11 cellular contexts compared by ENCODE assay signal in the genomic region with DNA sequence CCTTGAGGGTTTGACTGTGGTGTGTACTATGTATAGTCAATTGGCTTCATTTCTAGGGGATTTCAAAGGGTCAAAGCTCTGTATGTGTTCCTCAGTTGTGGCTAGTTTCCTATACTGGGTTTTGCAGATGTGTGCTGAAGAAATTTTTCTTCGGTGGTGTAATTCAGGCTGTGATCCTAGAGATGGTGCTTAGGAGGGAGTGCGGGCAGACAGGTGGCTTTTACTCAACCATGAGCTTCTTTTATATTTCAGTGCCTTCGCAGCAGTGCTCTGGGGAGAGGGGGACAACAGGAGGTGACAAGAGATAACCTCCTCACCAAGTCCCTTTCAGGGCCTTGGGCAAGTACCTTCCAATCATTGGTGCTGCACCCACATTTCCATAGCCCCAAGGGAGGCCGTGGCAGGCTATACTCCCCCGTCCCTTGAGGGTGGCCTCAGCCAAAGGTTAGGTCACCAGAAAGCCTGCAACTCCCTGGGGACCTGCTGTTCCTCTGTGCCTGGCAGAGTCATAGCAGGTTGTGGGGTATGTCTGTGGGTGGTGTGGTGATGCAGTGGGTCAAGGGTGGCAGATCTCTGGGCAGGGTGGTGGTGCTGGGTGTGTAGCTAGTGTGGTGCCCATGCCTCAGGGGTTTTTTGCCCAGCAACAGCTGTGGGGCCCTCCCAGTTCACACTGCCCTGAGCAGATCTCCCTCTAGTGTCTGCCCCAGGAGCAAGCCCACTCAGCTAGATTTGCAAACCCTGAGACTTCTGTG. TPM values are rescaled to one million over a fixed set of nuclear protein-coding genes. Genes with fewer than 3 reads are reported as not detected.
DNase-seq lines count a peak whose midpoint lies in the region; ATAC-seq, FAIRE-seq and TF ChIP-seq lines count a peak whose summit lies in the region.
"Had no signal": no experiment of that assay in that cellular context is flagged by ENCODE, and none has a peak within 500 bp of the region (broad histone marks: within the 10 kb centered on the region; RNA-seq: fewer than 3 reads in every experiment).

No MANE protein-coding gene starts in this region.

- FAIRE-seq in kidney (lab: Jason Lieb, UNC), result no peak
- FAIRE-seq: A549 had no signal

- no peak for DNase-seq in natural killer cell treated with Interleukin-12 subunit alpha and Interleukin-12 subunit beta and Interleukin-15 and Interleukin-18, amount 100 ng/mL, for 72 hours (ENCODE audit: low spot score)
- DNase-seq in natural killer cell (no peak), tibial artery (no peak), KG1 (lab: John Stamatoyannopoulos, UW) (no peak), kidney (no peak)
- peak; percentile 76 for DNase-seq in Jurkat, Clone E6-1 (ENCODE audit: low read depth, low spot score)
- DNase-seq: activated naive CD4-positive, alpha-beta T cell; immature natural killer cell had no signal

- H3K9me3 ChIP-seq in tibial artery (no peaks in the 10 kb centered on the region), kidney (ENCODE audit: control insufficient read depth in 1 of 2, low read length in 2 of 2) (no peaks in the 10 kb centered on the region)
- H3K9me3 ChIP-seq: A549 had no signal

- H3K4me1 ChIP-seq in tibial artery (no peaks in the 10 kb centered on the region), kidney (ENCODE audit: control insufficient read depth in 1 of 2, insufficient read depth in 1 of 2, low read depth in 1 of 2, low read length in 2 of 2) (no peaks in the 10 kb centered on the region)
- H3K4me1 ChIP-seq: A549 had no signal

- no peak overlapping the region for H3K27ac Mint-ChIP-seq in natural killer cell treated with Interleukin-12 subunit alpha and Interleukin-12 subunit beta and Interleukin-15 and Interleukin-18, amount 100 ng/mL, for 72 hours
- H3K27ac Mint-ChIP-seq in natural killer cell, result no peak overlapping the region

- TF ChIP-seq CTCF in natural killer cell (IDR thresholded peaks at IDR 0.05) (no peak), tibial artery (IDR thresholded peaks at IDR 0.05) (no peak), kidney (IDR thresholded peaks at IDR 0.05; ENCODE audit: borderline replicate concordance, extremely low read depth, insufficient read depth) (no peak)

- no peak overlapping the region for H3K9ac ChIP-seq in kidney (ENCODE audit: low read length in 2 of 2)

- ATAC-seq in natural killer cell treated with Interleukin-12 subunit alpha and Interleukin-12 subunit beta and Interleukin-15 and Interleukin-18, amount 100 ng/mL, for 72 hours, result peak; percentile 43 to 50
- ATAC-seq in natural killer cell (no peak), HG02642 (IDR thresholded peaks at IDR 0.05; ENCODE audit: poor library complexity, unreplicated experiment) (peak; percentile 79), HG02938 (IDR thresholded peaks at IDR 0.05; ENCODE audit: unreplicated experiment) (no peak)
- ATAC-seq: A549 had no signal

- no peak overlapping the region for H3K4me3 ChIP-seq in Jurkat, Clone E6-1 (ENCODE audit: low read length)
- H3K4me3 ChIP-seq in tibial artery, result no peak overlapping the region
- H3K4me3 ChIP-seq in kidney (ENCODE audit: low read length in 2 of 2), result no peak overlapping the region
- H3K4me3 ChIP-seq: A549 had no signal

- no peaks in the 10 kb centered on the region for H3K36me3 Mint-ChIP-seq in natural killer cell treated with Interleukin-12 subunit alpha and Interleukin-12 subunit beta and Interleukin-15 and Interleukin-18, amount 100 ng/mL, for 72 hours
- H3K36me3 Mint-ChIP-seq in natural killer cell, result no peaks in the 10 kb centered on the region
- H3K36me3 Mint-ChIP-seq: immature natural killer cell had no signal

- no peaks in the 10 kb centered on the region for H3K4me1 Mint-ChIP-seq in natural killer cell treated with Interleukin-12 subunit alpha and Interleukin-12 subunit beta and Interleukin-15 and Interleukin-18, amount 100 ng/mL, for 72 hours (ENCODE audit: low read depth in 2 of 2)
- no peaks in the 10 kb centered on the region for H3K4me1 Mint-ChIP-seq in natural killer cell
- H3K4me1 Mint-ChIP-seq: immature natural killer cell had no signal

- H3K27ac ChIP-seq in tibial artery (no peak overlapping the region), kidney (ENCODE audit: low read depth in 2 of 2, low read length in 2 of 2) (no peak overlapping the region)
- H3K27ac ChIP-seq: A549 had no signal

- no peaks in the 10 kb centered on the region for H3K36me3 ChIP-seq in tibial artery
- no peaks in the 10 kb centered on the region for H3K36me3 ChIP-seq in kidney (ENCODE audit: control insufficient read depth in 1 of 2, insufficient read depth in 2 of 2, low read length in 2 of 2)

- H3K9me3 Mint-ChIP-seq in natural killer cell treated with Interleukin-12 subunit alpha and Interleukin-12 subunit beta and Interleukin-15 and Interleukin-18, amount 100 ng/mL, for 72 hours, result no peaks in the 10 kb centered on the region
- H3K9me3 Mint-ChIP-seq in natural killer cell, result no peaks in the 10 kb centered on the region

- intact Hi-C loops in natural killer cell (cut with micrococcal nuclease) (no loop called here), tibial artery (cut with DNase I; ENCODE audit: low total_unique reads) (no loop called here), kidney (cut with DNase I) (no loop called here)

- peaks cover 22 to 23% of the 10 kb centered on the region in 2 donors for H3K27me3 Mint-ChIP-seq in natural killer cell treated with Interleukin-12 subunit alpha and Interleukin-12 subunit beta and Interleukin-15 and Interleukin-18, amount 100 ng/mL, for 72 hours
- H3K27me3 Mint-ChIP-seq in natural killer cell (ENCODE audit: low read depth in 2 of 2), result peaks cover 15 to 38% of the 10 kb centered on the region in 2 donors

- no peak overlapping the region for H3K4me3 Mint-ChIP-seq in natural killer cell treated with Interleukin-12 subunit alpha and Interleukin-12 subunit beta and Interleukin-15 and Interleukin-18, amount 100 ng/mL, for 72 hours
- no peak overlapping the region for H3K4me3 Mint-ChIP-seq in natural killer cell
- H3K4me3 Mint-ChIP-seq: immature natural killer cell had no signal

- H3K27me3 ChIP-seq in tibial artery, result peaks cover 0 to 15% of the 10 kb centered on the region in 2 donors

RNA-seq across cellular contexts. Expression of a gene that starts 37.0 kb away (rescaled TPM):
- total RNA-seq in natural killer cell treated with Interleukin-12 subunit alpha and Interleukin-12 subunit beta and Interleukin-15 and Interleukin-18, amount 100 ng/mL, for 72 hours, result 10 to 100 TPM; 43.2 to 47.8 TPM
- total RNA-seq in natural killer cell (10 to 100 TPM; 17.4 to 27.4 (median 25.8) TPM), kidney (31.6 TPM)
- polyA plus RNA-seq in Jurkat, Clone E6-1 (2012; ENCODE audit: insufficient read depth, insufficient read length), result 48.1 TPM
- polyA plus RNA-seq in kidney (ENCODE audit: insufficient read depth, low read depth, low replicate concordance), result 12.3 TPM

Comparison
In these comparisons a context has a peak if more than half of its experiments do, and no peak if none do; other contexts are left out.
1. ATAC-seq: peak in natural killer cell treated with Interleukin-12 subunit alpha and Interleukin-12 subunit beta and Interleukin-15 and Interleukin-18, amount 100 ng/mL, for 72 hours (2 of 2) and HG02642 (single experiment); none in natural killer cell (0 of 3) and HG02938 (single experiment).